In genomic region chr5:83354958-83355357, GRCh38 we compare ENCODE assay signal across 26 cellular contexts.
DNase-seq lines count a peak whose midpoint lies in the region; ATAC-seq and TF ChIP-seq lines count a peak whose summit lies in the region.
"Had no signal": no experiment of that assay in that cellular context is flagged by ENCODE, and none has a peak within 500 bp of the region (broad histone marks: within the 10 kb centered on the region; RNA-seq: fewer than 3 reads in every experiment).

No MANE protein-coding gene starts in this region.

- no peaks in the 10 kb centered on the region for H4K20me1 ChIP-seq in H9 (ENCODE audit: control insufficient read depth, insufficient read depth, insufficient read length)

- DNase-seq in H9 (peak; percentile 81), WTC11 (ENCODE audit: low spot score) (peak; percentile 39), iPS DF 4.7 (ENCODE audit: extremely low read depth, low spot score) (peak; percentile 96), mesendoderm (peak; percentile 83), NCI-H1436 treated with DMSO at 0.1 percent for 48 hours (lab: John Stamatoyannopoulos, UW) (no peak), Ammon's horn (ENCODE audit: low spot score) (no peak), LoVo (ENCODE audit: low spot score) (no peak)
- DNase-seq: BE2C; COR-L47; DMS 273 treated with DMSO at 0.1 percent for 48 hours; DND-41; GM23248; HFFc6; IMR-90; NCI-H1105; NCI-H2029 treated with DMSO at 0.1 percent for 48 hours; NCI-H2171; NCI-H345; NCI-H774; NK-92 treated with Interleukin-12 subunit alpha and Interleukin-12 subunit beta, amount 100 ng/mL, for 24 hours; SIG-M5; SK-N-SH had no signal

- WGBS in H9 (ENCODE audit: extremely low coverage, insufficient read length, low lambda C conversion rate): no CpG with 5 or more reads among the region's 2 CpGs
- no CpG with 5 or more reads among the region's 2 CpGs for WGBS in mesendoderm (ENCODE audit: extremely low coverage, insufficient coverage, low lambda C conversion rate)

- H3K9ac ChIP-seq in H9 (ENCODE audit: extremely low read depth, insufficient read length, low read length) (no peak overlapping the region), mesendoderm (ENCODE audit: low read length) (no peak overlapping the region)
- H3K9ac ChIP-seq: GM23248, KMS-11, SK-N-SH had no signal

- H3K4me1 Mint-ChIP-seq in H9 (peaks cover 47 to 49% of the 10 kb centered on the region in 2 experiments), WTC11 (peaks cover 57% of the 10 kb centered on the region)

- H3K4me2 ChIP-seq in H9 (ENCODE audit: insufficient read depth, insufficient read length, low read length) (peak overlapping the region; percentile 21), mesendoderm (ENCODE audit: low read length) (no peak overlapping the region)
- H3K4me2 ChIP-seq: KMS-11, SK-N-SH had no signal

- peak overlapping the region; percentile 89 for H3K27ac ChIP-seq in H9 (ENCODE audit: insufficient read length, low read depth, low read length)
- H3K27ac ChIP-seq in mesendoderm (ENCODE audit: low read depth, low read length): no peak overlapping the region
- H3K27ac ChIP-seq: GM23248, HL-60, KMS-11 had no signal

- CTCF ChIA-PET in WTC11 (lab: Charles Lee): interaction anchor here (1.0 to 1.2 kb wide), 3 partner anchors 14 to 117 kb away, joined by 3 to 4 read pairs (median 4); partner anchors contain the start of gene VCAN

- no peaks in the 10 kb centered on the region for H3K23me2 ChIP-seq in H9 (ENCODE audit: insufficient read length, low read depth, low read length, poor library complexity, severe bottlenecking)

- H3K4me3 Mint-ChIP-seq in H9: peak overlapping the region; percentile 14 to 38
- peak overlapping the region; percentile 43 for H3K4me3 Mint-ChIP-seq in WTC11
- H3K4me3 Mint-ChIP-seq: HFFc6 had no signal

- ATAC-seq in WTC11: peak; percentile 96
- no peak for ATAC-seq in SK-N-SH treated with all-trans-retinoic acid at 6 μM for 48 hours
- ATAC-seq: Panc1 had no signal

- no peak overlapping the region for H2BK12ac ChIP-seq in H9 (ENCODE audit: insufficient read length, low read depth, low read length)

- no peak overlapping the region for H3K23ac ChIP-seq in H9 (ENCODE audit: insufficient read length, low read depth, low read length)
- no peak overlapping the region for H3K23ac ChIP-seq in mesendoderm (ENCODE audit: low read length)

- H3K18ac ChIP-seq in H9 (ENCODE audit: insufficient read length, low read depth, low read length): no peak overlapping the region
- no peak overlapping the region for H3K18ac ChIP-seq in mesendoderm (ENCODE audit: low read length)

- H3K79me1 ChIP-seq in H9 (ENCODE audit: insufficient read depth, low read depth, low read length, poor library complexity, severe bottlenecking) (no peaks in the 10 kb centered on the region), mesendoderm (ENCODE audit: low read length) (no peaks in the 10 kb centered on the region)

- no peaks in the 10 kb centered on the region for H3K27me3 Mint-ChIP-seq in H9 (ENCODE audit: low read depth)
- H3K27me3 Mint-ChIP-seq in WTC11 (ENCODE audit: low read depth): no peaks in the 10 kb centered on the region

- H3K56ac ChIP-seq in H9 (ENCODE audit: insufficient read length, low read depth, low read length) (no peak overlapping the region), mesendoderm (ENCODE audit: low read length) (no peak overlapping the region)

- H3K4ac ChIP-seq in H9 (ENCODE audit: low read depth, low read length) (no peak overlapping the region), mesendoderm (ENCODE audit: low read depth, low read length) (no peak overlapping the region)

- no peaks in the 10 kb centered on the region for H3K79me2 ChIP-seq in H9 (ENCODE audit: insufficient read depth, low read length)
- H3K79me2 ChIP-seq in mesendoderm (ENCODE audit: control insufficient read depth, insufficient read depth, low read length): no peaks in the 10 kb centered on the region

- H4K8ac ChIP-seq in H9 (replicated peaks; ENCODE audit: insufficient read length, low read depth, low read length) (no peak overlapping the region), mesendoderm (ENCODE audit: low read depth, low read length) (no peak overlapping the region)

- no peak overlapping the region for H4K91ac ChIP-seq in H9 (ENCODE audit: insufficient read length, low read depth, low read length)

- TF ChIP-seq CTCF in H9 (conservative IDR thresholded peaks at IDR 0.05) (no peak), WTC11 (IDR thresholded peaks at IDR 0.05) (no peak)

- H3K9me3 Mint-ChIP-seq in H9: peaks cover 13 to 14% of the 10 kb centered on the region in 2 experiments
- peaks cover 24% of the 10 kb centered on the region for H3K9me3 Mint-ChIP-seq in WTC11

- no peak overlapping the region for H2AK5ac ChIP-seq in H9 (ENCODE audit: insufficient read length, low read length)
- no peak overlapping the region for H2AK5ac ChIP-seq in mesendoderm (ENCODE audit: low read length)

- H2AFZ ChIP-seq in H9 (ENCODE audit: low read length): no peak overlapping the region
- H2AFZ ChIP-seq: GM23248 had no signal

- H2BK15ac ChIP-seq in H9 (ENCODE audit: low read depth, low read length) (no peak overlapping the region), mesendoderm (replicated peaks; ENCODE audit: low read depth) (no peak overlapping the region)

- H2BK120ac ChIP-seq in H9 (ENCODE audit: low read depth, low read length, poor library complexity, severe bottlenecking) (no peak overlapping the region), mesendoderm (ENCODE audit: low read depth, low read length) (no peak overlapping the region)

- peaks cover 3% of the 10 kb centered on the region; the same call in 1 of the 2 replicates for H3K4me1 ChIP-seq in H9 (ENCODE audit: insufficient read depth, low read length)
- peaks cover 2% of the 10 kb centered on the region for H3K4me1 ChIP-seq in mesendoderm (ENCODE audit: control insufficient read depth, low read depth, low read length)
- H3K4me1 ChIP-seq: BE2C had no signal

- POLR2A ChIA-PET in WTC11 (lab: Charles Lee): interaction anchor here (0.7 to 0.9 kb wide), 2 partner anchors 52 to 129 kb away, joined by 3 to 11 read pairs; no protein-coding TSS in a partner anchor

- H3K9me3 ChIP-seq in H9 (ENCODE audit: control insufficient read depth, low read depth, low read length): peaks cover 4% of the 10 kb centered on the region
- H3K9me3 ChIP-seq: BE2C had no signal

- no peak overlapping the region for H4K5ac ChIP-seq in H9 (ENCODE audit: insufficient read length, low read depth, low read length)
- no peak overlapping the region for H4K5ac ChIP-seq in mesendoderm (ENCODE audit: low read length)

- H3K27me3 ChIP-seq in H9 (ENCODE audit: insufficient read depth, low read length): no peaks in the 10 kb centered on the region
- H3K27me3 ChIP-seq in mesendoderm (ENCODE audit: insufficient read depth, low read length, poor library complexity): no peaks in the 10 kb centered on the region
- H3K27me3 ChIP-seq: BE2C had no signal

- H2BK20ac ChIP-seq in H9 (ENCODE audit: low read depth, low read length, poor library complexity, severe bottlenecking): no peak overlapping the region

- no peaks in the 10 kb centered on the region for H3K36me3 ChIP-seq in mesendoderm (ENCODE audit: control insufficient read depth, insufficient read depth, low read length)
- H3K36me3 ChIP-seq: BE2C had no signal

- no peak overlapping the region for H3T11ph ChIP-seq in H9 (ENCODE audit: low read length)

- H3K27ac Mint-ChIP-seq in H9 (peak overlapping the region; percentile 89 to 100 (median 96)), WTC11 (peak overlapping the region; percentile 96)
- H3K27ac Mint-ChIP-seq: HFFc6 had no signal

- H3K36me3 Mint-ChIP-seq in H9 (ENCODE audit: insufficient read depth in 1 of 3, low read depth in 3 of 3): peaks cover 15 to 29% (median 16%) of the 10 kb centered on the region in 3 experiments
- H3K36me3 Mint-ChIP-seq in WTC11: peaks cover 19% of the 10 kb centered on the region

- H3K4me3 ChIP-seq in mesendoderm (ENCODE audit: low read length): no peak overlapping the region
- H3K4me3 ChIP-seq: GM23248 had no signal

- H2BK5ac ChIP-seq in H9 (ENCODE audit: insufficient read length, low read length): no peak overlapping the region
- no peak overlapping the region for H2BK5ac ChIP-seq in mesendoderm (ENCODE audit: low read length)

- H3K14ac ChIP-seq in H9 (ENCODE audit: insufficient read depth, low read length): no peak overlapping the region

TF ChIP-seq in WTC11, 78 proteins besides CTCF, POLR2A, EP300 and RAD21 (continues in another document):
- TF ChIP-seq RORB (CRISPR knock-in tag; IDR thresholded peaks at IDR 0.05) (no peak), ZNF423 (CRISPR knock-in tag; IDR thresholded peaks at IDR 0.05) (peak; percentile 55; the same call in 1 of the 2 replicates), TEAD4 (CRISPR knock-in tag; IDR thresholded peaks at IDR 0.05) (peak; percentile 87), PRRX2 (CRISPR knock-in tag; IDR thresholded peaks at IDR 0.05) (peak; percentile 74; the same call in 1 of the 2 replicates)

TF ChIP-seq in SK-N-SH treated with all-trans-retinoic acid at 6 μM for 48 hours, 23 proteins besides CTCF, POLR2A, EP300 and RAD21 (continues in another document):
- TF ChIP-seq, protein P1, sequence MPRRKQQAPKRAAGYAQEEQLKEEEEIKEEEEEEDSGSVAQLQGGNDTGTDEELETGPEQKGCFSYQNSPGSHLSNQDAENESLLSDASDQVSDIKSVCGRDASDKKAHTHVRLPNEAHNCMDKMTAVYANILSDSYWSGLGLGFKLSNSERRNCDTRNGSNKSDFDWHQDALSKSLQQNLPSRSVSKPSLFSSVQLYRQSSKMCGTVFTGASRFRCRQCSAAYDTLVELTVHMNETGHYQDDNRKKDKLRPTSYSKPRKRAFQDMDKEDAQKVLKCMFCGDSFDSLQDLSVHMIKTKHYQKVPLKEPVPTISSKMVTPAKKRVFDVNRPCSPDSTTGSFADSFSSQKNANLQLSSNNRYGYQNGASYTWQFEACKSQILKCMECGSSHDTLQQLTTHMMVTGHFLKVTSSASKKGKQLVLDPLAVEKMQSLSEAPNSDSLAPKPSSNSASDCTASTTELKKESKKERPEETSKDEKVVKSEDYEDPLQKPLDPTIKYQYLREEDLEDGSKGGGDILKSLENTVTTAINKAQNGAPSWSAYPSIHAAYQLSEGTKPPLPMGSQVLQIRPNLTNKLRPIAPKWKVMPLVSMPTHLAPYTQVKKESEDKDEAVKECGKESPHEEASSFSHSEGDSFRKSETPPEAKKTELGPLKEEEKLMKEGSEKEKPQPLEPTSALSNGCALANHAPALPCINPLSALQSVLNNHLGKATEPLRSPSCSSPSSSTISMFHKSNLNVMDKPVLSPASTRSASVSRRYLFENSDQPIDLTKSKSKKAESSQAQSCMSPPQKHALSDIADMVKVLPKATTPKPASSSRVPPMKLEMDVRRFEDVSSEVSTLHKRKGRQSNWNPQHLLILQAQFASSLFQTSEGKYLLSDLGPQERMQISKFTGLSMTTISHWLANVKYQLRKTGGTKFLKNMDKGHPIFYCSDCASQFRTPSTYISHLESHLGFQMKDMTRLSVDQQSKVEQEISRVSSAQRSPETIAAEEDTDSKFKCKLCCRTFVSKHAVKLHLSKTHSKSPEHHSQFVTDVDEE (CRISPR knock-in tag; IDR thresholded peaks at IDR 0.05): no peak
- TF ChIP-seq RARB (CRISPR knock-in tag; IDR thresholded peaks at IDR 0.05): no peak
- TF ChIP-seq BACH2 (CRISPR knock-in tag; IDR thresholded peaks at IDR 0.05; ENCODE audit: borderline replicate concordance): no peak

Comparison
In these comparisons a context has a peak if more than half of its experiments do, and no peak if none do; other contexts are left out.
1. DNase-seq: peak in H9 (single experiment), WTC11 (single experiment), iPS DF 4.7 (single experiment) and mesendoderm (single experiment); none in NCI-H1436 treated with DMSO at 0.1 percent for 48 hours (single experiment), Ammon's horn (single experiment) and LoVo (single experiment).